Comparison of ENCODE assay signal across 12 cellular contexts in genomic region chr15:59315914-59316428, GRCh38. TPM values are rescaled to one million over a fixed set of nuclear protein-coding genes. Genes with fewer than 3 reads are reported as not detected.
DNase-seq lines count a peak whose midpoint lies in the region; ATAC-seq and TF ChIP-seq lines count a peak whose summit lies in the region.
"Had no signal": no experiment of that assay in that cellular context is flagged by ENCODE, and none has a peak within 500 bp of the region (broad histone marks: within the 10 kb centered on the region; RNA-seq: fewer than 3 reads in every experiment).

No MANE protein-coding gene starts in this region.

- no peak overlapping the region for H2BK120ac ChIP-seq in neuronal stem cell (ENCODE audit: low read depth, low read length)

- no peak overlapping the region for H3K18ac ChIP-seq in neuronal stem cell (ENCODE audit: low read length)

- no peak overlapping the region for H2BK15ac ChIP-seq in neuronal stem cell (ENCODE audit: low read length)

- H3K4me1 Mint-ChIP-seq in glutamatergic neuron (ENCODE audit: low read depth, unreplicated experiment) = no peaks in the 10 kb centered on the region

- H3K4me1 ChIP-seq in body of pancreas (peaks cover 33% of the 10 kb centered on the region), osteoblast (ENCODE audit: insufficient read depth, low read length) (peaks cover 48% of the 10 kb centered on the region), neuronal stem cell (ENCODE audit: control insufficient read depth in 2 of 2, insufficient read depth in 1 of 2, low read depth in 1 of 2, low read length in 2 of 2) (peaks cover 4 to 5% of the 10 kb centered on the region in 2 donors)

- no peak overlapping the region for H2BK12ac ChIP-seq in neuronal stem cell (ENCODE audit: low read length)

- H3K27ac ChIP-seq in body of pancreas = peak overlapping the region in 3 of 4 donors; percentile 25 to 58 (median 42)
- H3K27ac ChIP-seq in osteoblast (ENCODE audit: low read depth, low read length) = peak overlapping the region; percentile 59
- no peak overlapping the region for H3K27ac ChIP-seq in neuronal stem cell (replicated peaks; ENCODE audit: low read length)
- H3K27ac ChIP-seq: foreskin keratinocyte had no signal

- H3K14ac ChIP-seq in neuronal stem cell (ENCODE audit: low read length) = no peak overlapping the region

- TF ChIP-seq CTCF in body of pancreas (IDR thresholded peaks at IDR 0.05) = no peak
- no peak for TF ChIP-seq CTCF in osteoblast (IDR thresholded peaks at IDR 0.05; ENCODE audit: extremely low read depth, low read depth, low read length)
- TF ChIP-seq CTCF in glutamatergic neuron (IDR thresholded peaks at IDR 0.05; ENCODE audit: partially characterized antibody, unreplicated experiment) = no peak

- 37 to 39% methylated on average over 6 of the region's 6 CpGs for WGBS in body of pancreas, 2 donors
- WGBS in neuronal stem cell (ENCODE audit: extremely low coverage in 2 of 2, insufficient read length in 2 of 2, insufficient replicate concordance in 1 of 2), 2 donors = no CpG with 5 or more reads among the region's 6 CpGs

- H3K9me3 ChIP-seq in body of pancreas (no peaks in the 10 kb centered on the region), osteoblast (ENCODE audit: low read depth, low read length) (no peaks in the 10 kb centered on the region), neuronal stem cell (replicated peaks in 1 of 2; ENCODE audit: control insufficient read depth in 2 of 2, insufficient read depth in 1 of 2, low read depth in 1 of 2, low read length in 2 of 2) (peaks cover 0 to 11% of the 10 kb centered on the region in 2 donors)

- no peak overlapping the region for H4K8ac ChIP-seq in neuronal stem cell (ENCODE audit: low read depth, low read length)

- peak; percentile 76 for DNase-seq in EL
- DNase-seq in NCI-H1092 treated with DMSO at 0.1 percent for 48 hours (lab: John Stamatoyannopoulos, UW) = peak; percentile 83
- DNase-seq in body of pancreas = peak in 2 of 4 donors; percentile 26 to 38
- no peak for DNase-seq in osteoblast (ENCODE audit: insufficient read length, low spot score, missing footprints)
- no peak for DNase-seq in NCI-H1930 (lab: John Stamatoyannopoulos, UW)
- no peak for DNase-seq in glutamatergic neuron
- no peak for DNase-seq in neuronal stem cell (ENCODE audit: low spot score)
- DNase-seq: activated CD8-positive, alpha-beta T cell treated with anti-CD3 and anti-CD28 coated beads, Interleukin-2, amount 10 ng/mL, durations not matched to agents 7 days and 5 days; foreskin keratinocyte; MM.1S; SHP77 treated with DMSO at 0.1 percent for 48 hours had no signal

- peaks cover 2% of the 10 kb centered on the region for H3K9me3 Mint-ChIP-seq in glutamatergic neuron (ENCODE audit: unreplicated experiment)

- intact Hi-C loops in body of pancreas (cut with DNase I) = no loop called here

- H3K79me2 ChIP-seq in osteoblast (ENCODE audit: insufficient read depth, low read length) = peaks cover 85% of the 10 kb centered on the region

- H4K20me1 ChIP-seq in osteoblast (ENCODE audit: insufficient read depth, low read length) = peaks cover 21% of the 10 kb centered on the region

- H2AFZ ChIP-seq in osteoblast (ENCODE audit: low read length) (no peak overlapping the region), neuronal stem cell (ENCODE audit: low read length) (no peak overlapping the region)

- H3K27ac Mint-ChIP-seq in glutamatergic neuron (ENCODE audit: unreplicated experiment) = no peak overlapping the region
- H3K27ac Mint-ChIP-seq: activated CD8-positive, alpha-beta T cell treated with anti-CD3 and anti-CD28 coated beads, Interleukin-2, amount 10 ng/mL, durations not matched to agents 7 days and 5 days had no signal

- no peak overlapping the region for H3K4me3 Mint-ChIP-seq in glutamatergic neuron (ENCODE audit: unreplicated experiment)
- H3K4me3 Mint-ChIP-seq: activated CD8-positive, alpha-beta T cell treated with anti-CD3 and anti-CD28 coated beads, Interleukin-2, amount 10 ng/mL, durations not matched to agents 7 days and 5 days had no signal

- H2BK5ac ChIP-seq in neuronal stem cell (ENCODE audit: low read length) = no peak overlapping the region

- H3K79me1 ChIP-seq in neuronal stem cell (ENCODE audit: low read depth, low read length) = no peaks in the 10 kb centered on the region

- H3K4me3 ChIP-seq in body of pancreas = no peak overlapping the region
- H3K4me3 ChIP-seq in osteoblast (ENCODE audit: insufficient read depth, low read length) = peak overlapping the region; percentile 5
- H3K4me3 ChIP-seq in neuronal stem cell (ENCODE audit: low read length in 2 of 2) = no peak overlapping the region

- H3K23ac ChIP-seq in neuronal stem cell (ENCODE audit: low read depth, low read length, poor library complexity) = no peak overlapping the region

- H3K9ac ChIP-seq in neuronal stem cell (ENCODE audit: low read depth, low read length, poor library complexity) = no peak overlapping the region

- no peak for TF ChIP-seq POLR2A in body of pancreas (IDR thresholded peaks at IDR 0.05)

- H3K27me3 Mint-ChIP-seq in glutamatergic neuron (ENCODE audit: unreplicated experiment) = peaks cover 2% of the 10 kb centered on the region

- no peak overlapping the region for H2AK5ac ChIP-seq in neuronal stem cell (ENCODE audit: low read depth, low read length)

- no peak overlapping the region for H3K4ac ChIP-seq in neuronal stem cell (ENCODE audit: low read length)

- peaks cover 6% of the 10 kb centered on the region for H3K36me3 Mint-ChIP-seq in glutamatergic neuron (ENCODE audit: unreplicated experiment)

- H3K27me3 ChIP-seq in body of pancreas (no peaks in the 10 kb centered on the region), osteoblast (ENCODE audit: insufficient read depth, low read length) (no peaks in the 10 kb centered on the region), neuronal stem cell (ENCODE audit: control insufficient read depth in 3 of 3, insufficient read depth in 3 of 3, low read depth in 1 of 3, low read length in 3 of 3) (no peaks in the 10 kb centered on the region)
- H3K27me3 ChIP-seq: foreskin keratinocyte had no signal

- H4K91ac ChIP-seq in neuronal stem cell (ENCODE audit: low read depth, low read length, poor library complexity) = no peak overlapping the region

- peak overlapping the region; percentile 41 for H3K4me2 ChIP-seq in osteoblast (ENCODE audit: insufficient read depth, low read length)
- no peak overlapping the region for H3K4me2 ChIP-seq in neuronal stem cell (ENCODE audit: insufficient read depth, low read length, poor library complexity, severe bottlenecking)

- H3K36me3 ChIP-seq in body of pancreas (replicated peaks in 1 of 2; ENCODE audit: insufficient read depth in 1 of 2, low read depth in 2 of 2) = no peaks in the 10 kb centered on the region
- no peaks in the 10 kb centered on the region for H3K36me3 ChIP-seq in osteoblast (ENCODE audit: insufficient read depth, low read length)
- no peaks in the 10 kb centered on the region for H3K36me3 ChIP-seq in neuronal stem cell (replicated peaks in 1 of 2; ENCODE audit: control insufficient read depth in 2 of 2, insufficient read depth in 2 of 2, low read length in 2 of 2)

- peak; percentile 47 for ATAC-seq in body of pancreas
- ATAC-seq in GM21576 (IDR thresholded peaks at IDR 0.05; ENCODE audit: unreplicated experiment) = no peak
- ATAC-seq: activated CD8-positive, alpha-beta T cell treated with anti-CD3 and anti-CD28 coated beads, Interleukin-2, amount 10 ng/mL, durations not matched to agents 7 days and 5 days; foreskin keratinocyte had no signal

RNA-seq across cellular contexts. Expression of gene MYO1E, which starts 56.7 kb away (rescaled TPM):
- total RNA-seq in body of pancreas (10 to 100 TPM; 14.0 to 48.5 TPM), osteoblast (220 and 336 TPM in 2 replicates), glutamatergic neuron (ENCODE audit: unreplicated experiment) (7.9 TPM)
- polyA plus RNA-seq in neuronal stem cell (2013, experiment 1 of 2) = 7.1 TPM
- 7.4 TPM for polyA plus RNA-seq in neuronal stem cell (2013, experiment 2 of 2)

Comparison
In these comparisons a context has a peak if more than half of its experiments do, and no peak if none do; other contexts are left out.
1. DNase-seq: peak in EL (single experiment) and NCI-H1092 treated with DMSO at 0.1 percent for 48 hours (single experiment); none in osteoblast (single experiment), NCI-H1930 (0 of 2), glutamatergic neuron (single experiment) and neuronal stem cell (single experiment).